Comparison of ENCODE assay signal across 8 cellular contexts in the genomic region with DNA sequence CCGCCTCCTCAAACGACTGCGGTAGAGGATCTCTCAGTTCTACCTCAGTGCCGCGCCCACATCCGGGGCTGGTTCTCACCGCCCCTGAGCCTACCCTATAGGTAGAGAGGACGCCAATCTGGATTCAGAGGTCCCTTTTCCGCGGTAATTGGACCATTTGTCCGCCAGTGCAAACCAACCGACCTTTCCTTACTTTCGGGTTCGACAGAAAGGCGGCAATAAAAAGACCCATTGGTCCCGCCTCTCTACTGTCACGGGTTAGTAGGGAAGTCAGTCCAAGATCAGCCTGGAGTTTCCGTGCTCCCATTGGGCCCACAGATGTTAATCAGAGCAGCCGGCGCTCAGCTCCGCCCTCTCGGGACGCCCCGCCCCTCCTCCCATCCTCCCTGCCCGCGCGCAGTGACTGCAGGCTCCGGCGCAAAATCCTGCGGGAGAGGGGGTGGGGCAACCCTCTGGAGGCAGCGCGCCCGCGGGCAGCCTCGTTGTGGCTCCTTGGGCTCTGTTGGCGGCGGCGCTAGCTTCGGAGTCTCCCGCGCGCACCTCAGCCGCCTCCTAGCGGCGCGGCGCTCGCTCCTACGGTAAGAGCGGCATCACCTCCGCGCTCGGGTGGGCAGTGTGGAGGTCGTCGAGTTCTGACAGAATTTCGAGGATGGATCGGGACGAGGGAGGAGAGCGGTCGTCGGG. TPM values are rescaled to one million over a fixed set of nuclear protein-coding genes. Genes with fewer than 3 reads are reported as not detected.
A peak's percentile ranks its signal among the peaks of the same experiment; 100 is the strongest.
DNase-seq lines count a peak whose midpoint lies in the region; ATAC-seq and TF ChIP-seq lines count a peak whose summit lies in the region.

Gene PHTF2 (plus strand): TSS at position 380 of the 684 bp plus-strand sequence.
Gene TMEM60 (minus strand): TSS at position 41 of the 684 bp plus-strand sequence. CDS start 4,061 bp downstream, outside the sequence.

- peak; percentile 49 for TF ChIP-seq CTCF in epithelial cell of esophagus (IDR thresholded peaks at IDR 0.05; ENCODE audit: insufficient read depth, low read depth, low read length, missing control alignments)

- peak; percentile 88 for ATAC-seq in GM21576 (IDR thresholded peaks at IDR 0.05; ENCODE audit: unreplicated experiment)

- H3K4me3 ChIP-seq in epithelial cell of esophagus (ENCODE audit: low read length) (peak within 1 kb of the TSS; percentile 93), mononuclear cell (ENCODE audit: low read length) (peak within 1 kb of the TSS; percentile 95)

- TF ChIP-seq EP300 in Ishikawa (IDR thresholded peaks at IDR 0.05; ENCODE audit: borderline replicate concordance), result no peak; the same call in 1 of the 2 replicates

- peaks cover 41% of the 10 kb centered on the region for H3K4me1 ChIP-seq in mononuclear cell (ENCODE audit: insufficient read depth, low read length)

- peak; percentile 28; the same call in 1 of the 2 replicates for TF ChIP-seq RAD21 in Ishikawa (IDR thresholded peaks at IDR 0.05; ENCODE audit: low read depth)

- no peaks in the 10 kb centered on the region for H3K27me3 ChIP-seq in mononuclear cell (ENCODE audit: insufficient read depth, low read length)

- no peaks in the 10 kb centered on the region for H3K9me3 ChIP-seq in mononuclear cell (ENCODE audit: low read depth, low read length)

- DNase-seq in DMS53 (lab: John Stamatoyannopoulos, UW) (peak; percentile 100), OCI-M2 (lab: John Stamatoyannopoulos, UW; ENCODE audit: unreplicated experiment) (peak; percentile 85), activated T-cell treated with anti-CD3 and anti-CD28 coated beads for 48 hours (ENCODE audit: low read depth) (peak; percentile 88), epithelial cell of esophagus (ENCODE audit: low read depth) (peak; percentile 100)
- DNase-seq in stimulated activated CD8-positive, alpha-beta memory T cell treated with anti-CD3 and anti-CD28 coated beads, Interleukin-4, amount 100 ng/mL, for 1 hour (ENCODE audit: low read depth in 2 of 2, low spot score in 1 of 2), result peak; percentile 76 to 82

TF ChIP-seq in Ishikawa, 13 proteins besides CTCF, POLR2A, EP300 and RAD21:
- TF ChIP-seq YY1 (IDR thresholded peaks at IDR 0.05; ENCODE audit: low read depth) (peak; percentile 43; the same call in 1 of the 2 replicates), MAX (IDR thresholded peaks at IDR 0.05) (peak; percentile 35), CEBPB (IDR thresholded peaks at IDR 0.05) (no peak), NFIC (IDR thresholded peaks at IDR 0.05) (no peak), TEAD4 (IDR thresholded peaks at IDR 0.05) (no peak), CREB1 (IDR thresholded peaks at IDR 0.05; ENCODE audit: low read depth) (peak; percentile 61), FOXM1 (IDR thresholded peaks at IDR 0.05; ENCODE audit: borderline replicate concordance, low read depth) (peak; percentile 52; the same call in 1 of the 2 replicates), EGR1 (IDR thresholded peaks at IDR 0.05) (no peak), USF1 (IDR thresholded peaks at IDR 0.05) (no peak; the same call in 1 of the 2 replicates), TCF12 (IDR thresholded peaks at IDR 0.05; ENCODE audit: low read depth) (0 out of 2 replicates have a peak, but pooled peaks have one; percentile 14), REST (IDR thresholded peaks at IDR 0.05; ENCODE audit: low read depth) (no peak), ZBTB7A (IDR thresholded peaks at IDR 0.05; ENCODE audit: low read depth) (no peak; the same call in 1 of the 2 replicates), TAF1 (IDR thresholded peaks at IDR 0.05; ENCODE audit: low read depth) (peak; percentile 93)

RNA-seq across cellular contexts. Expression of gene PHTF2, which starts in this region (rescaled TPM):
- total RNA-seq in mononuclear cell, result 34.8 TPM

RNA-seq across cellular contexts. Expression of gene TMEM60, which starts in this region (rescaled TPM):
- total RNA-seq in mononuclear cell, result 7.7 TPM

Comparison
In these comparisons a context has a peak if more than half of its experiments do, and no peak if none do; other contexts are left out.
1. Peak in every context shown above with its lines: DNase-seq, ATAC-seq and H3K4me3 ChIP-seq.